11 cellular contexts compared by ENCODE assay signal in the genomic region with DNA sequence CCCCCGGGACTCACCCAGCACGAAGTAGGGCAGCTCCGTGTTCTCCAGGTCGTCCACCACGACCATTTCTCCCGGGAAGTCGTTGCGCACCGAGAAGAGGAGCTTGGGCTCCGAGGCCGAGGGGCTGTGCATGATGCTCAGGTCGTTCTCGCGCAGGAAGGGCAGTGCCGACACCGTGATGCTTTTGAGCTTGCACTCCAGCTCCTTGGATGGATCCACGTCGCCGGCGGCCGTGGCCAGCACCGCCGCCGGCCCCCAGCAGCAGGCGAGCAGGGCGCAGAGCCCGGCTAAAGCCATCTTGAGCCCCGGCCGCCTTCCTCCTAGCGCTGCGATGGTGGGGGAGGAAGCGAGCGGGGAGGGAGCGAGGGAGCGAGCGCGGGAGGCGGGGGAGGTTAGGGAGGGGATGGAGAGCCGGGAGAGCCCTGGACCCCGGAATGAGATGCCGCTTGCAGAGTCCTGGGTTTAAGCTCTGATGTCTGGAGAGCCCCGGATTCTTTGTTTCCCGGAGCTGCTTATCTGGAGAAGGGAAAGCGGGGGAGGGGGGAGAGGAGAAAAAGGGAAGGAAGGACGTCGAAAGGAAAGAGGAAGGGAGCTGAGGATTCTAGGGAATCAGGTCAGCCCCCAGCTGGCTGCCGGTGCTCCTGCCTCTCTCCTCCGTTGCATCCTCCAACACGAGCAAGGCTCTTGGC. TPM values are rescaled to one million over a fixed set of nuclear protein-coding genes. Genes with fewer than 3 reads are reported as not detected.
A peak's percentile ranks its signal among the peaks of the same experiment; 100 is the strongest.
DNase-seq lines count a peak whose midpoint lies in the region; ATAC-seq and TF ChIP-seq lines count a peak whose summit lies in the region.
"Had no signal": no experiment of that assay in that cellular context is flagged by ENCODE, and none has a peak within 500 bp of the region (broad histone marks: within the 10 kb centered on the region; RNA-seq: fewer than 3 reads in every experiment).

Gene ASTN1 (minus strand): TSS at position 333 of the 689 bp plus-strand sequence. CDS start 36 bp downstream, at position 297.

- H3K27me3 ChIP-seq in rectal smooth muscle tissue (ENCODE audit: control insufficient read depth, insufficient read depth, low read length) = peaks cover 4% of the 10 kb centered on the region

- no peak for TF ChIP-seq CTCF in WTC11 (IDR thresholded peaks at IDR 0.05)

- H3K4me3 Mint-ChIP-seq in WTC11 = peak within 1 kb of the TSS; percentile 90
- H3K4me3 Mint-ChIP-seq: activated naive CD4-positive, alpha-beta T cell treated with anti-CD3 and anti-CD28 coated beads, Interleukin-2, amount 50 U/mL, for 24 hours had no signal

- no peaks in the 10 kb centered on the region for H3K36me3 Mint-ChIP-seq in WTC11

- POLR2A ChIA-PET in WTC11 (lab: Charles Lee) = interaction anchor here (1.3 to 1.9 kb wide), 2 partner anchors 17 to 23 kb away, joined by 3 to 7 read pairs; no protein-coding TSS in a partner anchor

- peaks cover 26% of the 10 kb centered on the region; the same call in 1 of the 2 replicates for H3K27me3 Mint-ChIP-seq in WTC11 (ENCODE audit: low read depth)

- H3K9me3 Mint-ChIP-seq in WTC11 = no peaks in the 10 kb centered on the region

- CTCF ChIA-PET in WTC11 (lab: Charles Lee) = interaction anchor here (0.6 to 3.1 kb wide), 15 partner anchors 12 to 867 kb away, joined by 3 to 35 read pairs (median 3); no protein-coding TSS in a partner anchor

- H3K9ac ChIP-seq in rectal smooth muscle tissue (ENCODE audit: low read length) = no peak within 1 kb of the TSS

- H3K27ac ChIP-seq in rectal smooth muscle tissue (ENCODE audit: low read depth, low read length) = no peak within 1 kb of the TSS
- H3K27ac ChIP-seq: RWPE1, upper lobe of left lung had no signal

- H3K4me3 ChIP-seq in rectal smooth muscle tissue (ENCODE audit: low read length) = peak within 1 kb of the TSS; percentile 7

- peaks cover 9% of the 10 kb centered on the region for H3K4me1 Mint-ChIP-seq in WTC11
- H3K4me1 Mint-ChIP-seq: activated naive CD4-positive, alpha-beta T cell treated with anti-CD3 and anti-CD28 coated beads, Interleukin-2, amount 50 U/mL, for 24 hours had no signal

- ATAC-seq in WTC11 (peak; percentile 89), GM21381 (IDR thresholded peaks at IDR 0.05; ENCODE audit: unreplicated experiment) (no peak)

- H3K27ac Mint-ChIP-seq in WTC11 = no peak within 1 kb of the TSS
- H3K27ac Mint-ChIP-seq: activated naive CD4-positive, alpha-beta T cell treated with anti-CD3 and anti-CD28 coated beads, Interleukin-2, amount 50 U/mL, for 24 hours had no signal

- no peaks in the 10 kb centered on the region for H3K36me3 ChIP-seq in rectal smooth muscle tissue (ENCODE audit: control insufficient read depth, insufficient read depth, low read length)
- H3K36me3 ChIP-seq: upper lobe of left lung had no signal

- DNase-seq in DMS79 treated with DMSO at 0.1 percent for 48 hours (lab: John Stamatoyannopoulos, UW) = peak; percentile 16
- DNase-seq in WTC11 (ENCODE audit: low spot score) = peak; percentile 69
- DNase-seq in hippocampal formation (lab: John Stamatoyannopoulos, UW) = peak; percentile 42 to 51
- DNase-seq in 8988T = no peak
- DNase-seq in activated CD4-positive, alpha-beta T cell treated with anti-CD3 and anti-CD28 coated beads for 4 hours = no peak
- no peak for DNase-seq in NCI-H1694 treated with DMSO at 0.1 percent for 48 hours (lab: John Stamatoyannopoulos, UW)

- no peaks in the 10 kb centered on the region for H3K4me1 ChIP-seq in rectal smooth muscle tissue (ENCODE audit: control insufficient read depth, insufficient read depth, low read length)

TF ChIP-seq in WTC11, 78 proteins besides CTCF, POLR2A, EP300 and RAD21:
- TF ChIP-seq ATF1 (CRISPR knock-in tag; IDR thresholded peaks at IDR 0.05) = peak; percentile 74
- TF ChIP-seq NFE2L1 (CRISPR knock-in tag; IDR thresholded peaks at IDR 0.05) = no peak
- TF ChIP-seq ZNF317 (CRISPR knock-in tag; IDR thresholded peaks at IDR 0.05; ENCODE audit: borderline replicate concordance, low read depth) = 0 out of 2 replicates have a peak, but pooled peaks have one; percentile 22
- TF ChIP-seq HMGXB4 (CRISPR knock-in tag; IDR thresholded peaks at IDR 0.05) = peak; percentile 41; the same call in 1 of the 2 replicates

RNA-seq across cellular contexts. Expression of gene ASTN1, which starts in this region (rescaled TPM):
- 3.4 to 5.0 TPM (median 4.7 TPM) in 3 replicates for total RNA-seq in WTC11 (2021)

Comparison
In these comparisons a context has a peak if more than half of its experiments do, and no peak if none do; other contexts are left out.
1. DNase-seq: peak in DMS79 treated with DMSO at 0.1 percent for 48 hours (single experiment), WTC11 (single experiment) and hippocampal formation (2 of 2); none in 8988T (single experiment), activated CD4-positive, alpha-beta T cell treated with anti-CD3 and anti-CD28 coated beads for 4 hours (0 of 2) and NCI-H1694 treated with DMSO at 0.1 percent for 48 hours (single experiment).